Comparison of ENCODE assay signal across 16 cellular contexts in the genomic region with DNA sequence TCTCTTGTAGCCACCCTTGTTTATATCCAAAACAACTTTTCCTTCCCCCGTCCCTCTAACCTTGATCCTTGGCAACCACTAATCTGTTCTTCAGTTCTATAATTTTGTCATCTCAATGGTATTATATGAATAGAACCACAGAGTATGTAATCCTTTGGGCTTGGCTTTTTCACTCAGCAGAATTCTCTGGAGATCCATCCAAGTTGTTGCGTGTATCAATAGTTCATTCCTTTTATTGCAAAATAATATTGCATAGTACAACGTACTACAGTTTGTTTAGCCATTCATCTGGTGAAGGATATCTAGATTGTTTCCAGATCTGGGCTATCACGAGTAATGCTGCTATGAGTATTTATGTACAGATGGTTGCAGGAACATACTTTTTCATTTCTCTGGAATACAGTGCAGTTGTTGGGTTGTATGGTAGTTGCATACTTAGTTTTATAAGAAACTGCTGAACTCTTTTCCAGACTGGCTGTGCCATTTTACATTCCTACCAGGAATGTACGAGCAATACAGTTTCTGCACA.
A peak's percentile ranks its signal among the peaks of the same experiment; 100 is the strongest.
DNase-seq lines count a peak whose midpoint lies in the region; ATAC-seq lines count a peak whose summit lies in the region.
"Had no signal": no experiment of that assay in that cellular context is flagged by ENCODE, and none has a peak within 500 bp of the region (broad histone marks: within the 10 kb centered on the region; RNA-seq: fewer than 3 reads in every experiment).

No MANE protein-coding gene starts in this region.

- no peak overlapping the region for H3K27ac Mint-ChIP-seq in T-helper 17 cell
- H3K27ac Mint-ChIP-seq: CD14-positive monocyte; CD4-positive, alpha-beta memory T cell had no signal

- H3K4me1 Mint-ChIP-seq in T-helper 17 cell, result no peaks in the 10 kb centered on the region
- H3K4me1 Mint-ChIP-seq: CD14-positive monocyte; CD4-positive, alpha-beta memory T cell had no signal

- no peaks in the 10 kb centered on the region for H3K9me3 ChIP-seq in T-helper 17 cell (ENCODE audit: control insufficient read depth, low read length, poor library complexity, severe bottlenecking)
- H3K9me3 ChIP-seq: HAP-1 had no signal

- no peak overlapping the region for H3K4me3 Mint-ChIP-seq in T-helper 17 cell
- H3K4me3 Mint-ChIP-seq: CD14-positive monocyte; CD4-positive, alpha-beta memory T cell had no signal

- DNase-seq in GM04503 (ENCODE audit: low read depth) (peak; percentile 30), fibroblast of gingiva (ENCODE audit: low read depth) (peak; percentile 56), fibroblast of the conjunctiva (ENCODE audit: low read depth) (peak; percentile 34), stromal cell of bone marrow (ENCODE audit: low read depth) (peak; percentile 33), T-helper 17 cell (no peak)
- DNase-seq: ACHN; CD4-positive, alpha-beta memory T cell; DMS153; DMS79; GDM1 had no signal

- peaks cover 21% of the 10 kb centered on the region for H3K27me3 Mint-ChIP-seq in T-helper 17 cell

- no peak for ATAC-seq in GM19452 (IDR thresholded peaks at IDR 0.05; ENCODE audit: unreplicated experiment)
- no peak for ATAC-seq in T-helper 17 cell
- no peak for ATAC-seq in HG03095 (IDR thresholded peaks at IDR 0.05; ENCODE audit: unreplicated experiment)
- no peak for ATAC-seq in GM21360 (IDR thresholded peaks at IDR 0.05; ENCODE audit: unreplicated experiment)
- ATAC-seq: GM12878 had no signal

- peaks cover 2% of the 10 kb centered on the region for H3K36me3 Mint-ChIP-seq in T-helper 17 cell (ENCODE audit: low read depth)
- H3K36me3 Mint-ChIP-seq: CD14-positive monocyte had no signal

Comparison
In these comparisons a context has a peak if more than half of its experiments do, and no peak if none do; other contexts are left out.
1. DNase-seq: peak in GM04503 (single experiment), fibroblast of gingiva (single experiment), fibroblast of the conjunctiva (single experiment) and stromal cell of bone marrow (single experiment); none in T-helper 17 cell (0 of 3).